ENCODE assay signal across 9 cellular contexts in the genomic region with DNA sequence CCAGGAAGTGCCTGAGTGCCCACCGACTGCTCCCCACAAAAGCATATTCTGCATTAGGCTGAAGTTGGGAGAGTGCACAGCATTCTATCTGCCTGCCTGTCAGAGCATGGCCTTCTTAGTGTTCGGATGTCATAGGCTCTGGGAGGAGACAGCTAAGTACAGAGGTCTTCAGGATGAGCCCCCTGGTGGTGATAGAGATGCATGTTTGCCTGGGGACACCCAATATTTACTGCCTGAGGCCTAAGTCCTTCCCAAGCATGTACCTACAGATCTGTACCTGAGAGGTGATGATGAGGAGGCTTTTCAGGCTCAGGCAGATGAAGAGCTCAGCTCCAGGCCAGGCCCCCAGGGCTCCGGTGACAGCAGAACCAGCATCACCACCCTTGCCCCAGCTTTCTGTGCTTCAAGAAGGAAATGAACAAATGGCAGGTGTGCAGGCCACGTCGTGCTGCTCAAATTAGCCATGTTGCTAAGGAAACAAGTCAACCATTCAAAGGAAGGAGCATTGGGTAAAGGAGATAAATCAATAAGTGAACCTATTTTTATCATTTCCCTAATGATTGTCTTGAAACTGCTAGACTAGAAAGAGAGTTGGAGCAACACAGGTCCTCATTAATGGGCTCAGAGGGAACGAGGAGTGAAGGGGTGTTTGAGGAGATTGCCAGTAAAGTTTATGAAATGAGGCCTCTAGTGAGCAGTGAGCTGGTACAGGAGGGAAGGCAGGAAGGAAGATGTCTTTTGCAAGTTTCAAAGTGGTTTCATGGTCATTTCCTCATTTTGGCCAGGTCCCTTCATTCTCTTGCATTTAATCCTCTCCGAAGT. TPM values are rescaled to one million over a fixed set of nuclear protein-coding genes. Genes with fewer than 3 reads are reported as not detected.
A peak's percentile ranks its signal among the peaks of the same experiment; 100 is the strongest.
DNase-seq lines count a peak whose midpoint lies in the region; ATAC-seq and TF ChIP-seq lines count a peak whose summit lies in the region.
"Had no signal": no experiment of that assay in that cellular context is flagged by ENCODE, and none has a peak within 500 bp of the region (broad histone marks: within the 10 kb centered on the region; RNA-seq: fewer than 3 reads in every experiment).

No MANE protein-coding gene starts in this region.

- H3K9me3 ChIP-seq in CD8-positive, alpha-beta T cell (ENCODE audit: low read length), result no peaks in the 10 kb centered on the region

- intact Hi-C loops in activated B cell treated with CpG ODN at 0.5 μM for 24 hours (cut with micrococcal nuclease), result loop anchor here (10.0 kb wide), 1 partner anchor 870 kb away; a partner anchor contains a TSS
- intact Hi-C loops in CD8-positive, alpha-beta T cell (cut with DNase I, micrococcal nuclease), result loop anchor here in 1 of 2 experiments (5.0 kb wide), 1 partner anchor 1223 kb away; no protein-coding TSS in a partner anchor

- H3K36me3 Mint-ChIP-seq in activated B cell treated with CpG ODN at 0.5 μM for 24 hours (ENCODE audit: low read depth) (no peaks in the 10 kb centered on the region), nephron progenitor cell (ENCODE audit: low read depth) (no peaks in the 10 kb centered on the region)
- H3K36me3 Mint-ChIP-seq in CD8-positive, alpha-beta T cell, result no peaks in the 10 kb centered on the region

- no peak for TF ChIP-seq CTCF in activated B cell treated with CpG ODN at 0.5 μM for 24 hours (IDR thresholded peaks at IDR 0.05)
- TF ChIP-seq CTCF in nephron progenitor cell (IDR thresholded peaks at IDR 0.05), result peak; percentile 54
- no peak for TF ChIP-seq CTCF in CD8-positive, alpha-beta T cell (IDR thresholded peaks at IDR 0.05)

- no peaks in the 10 kb centered on the region for H3K36me3 ChIP-seq in CD8-positive, alpha-beta T cell (ENCODE audit: insufficient read depth, low read length)

- no peaks in the 10 kb centered on the region for H3K27me3 Mint-ChIP-seq in activated B cell treated with CpG ODN at 0.5 μM for 24 hours
- peaks cover 27% of the 10 kb centered on the region for H3K27me3 Mint-ChIP-seq in nephron progenitor cell (ENCODE audit: low read depth, poor library complexity)
- peaks cover 14% of the 10 kb centered on the region for H3K27me3 Mint-ChIP-seq in CD8-positive, alpha-beta T cell (ENCODE audit: low read depth)

- ATAC-seq in GM18858 (IDR thresholded peaks at IDR 0.05; ENCODE audit: unreplicated experiment) (peak; percentile 40), HG02852 (IDR thresholded peaks at IDR 0.05; ENCODE audit: unreplicated experiment) (peak; percentile 49), activated B cell treated with CpG ODN at 0.5 μM for 24 hours (ENCODE audit: low read depth) (peak; percentile 58)
- ATAC-seq in CD8-positive, alpha-beta T cell, result no peak

- H3K4me3 Mint-ChIP-seq in activated B cell treated with CpG ODN at 0.5 μM for 24 hours (peak overlapping the region; percentile 76), nephron progenitor cell (no peak overlapping the region)
- H3K4me3 Mint-ChIP-seq in CD8-positive, alpha-beta T cell, result no peak overlapping the region

- POLR2A ChIA-PET in activated B cell treated with CpG ODN at 0.5 μM for 24 hours (lab: Charles Lee), result no interaction called here
- POLR2A ChIA-PET in CD8-positive, alpha-beta T cell (lab: Charles Lee), result no interaction called here

- H3K4me3 ChIP-seq in CD8-positive, alpha-beta T cell (ENCODE audit: low read depth, low read length), result no peak overlapping the region
- H3K4me3 ChIP-seq: SK-N-MC had no signal

- no peak overlapping the region for H3K27ac ChIP-seq in CD8-positive, alpha-beta T cell (ENCODE audit: low read depth, low read length)
- H3K27ac ChIP-seq: SK-N-MC had no signal

- DNase-seq in COLO829 (ENCODE audit: low spot score) (peak; percentile 34), NCI-H1092 treated with DMSO at 0.1 percent for 48 hours (lab: John Stamatoyannopoulos, UW) (peak; percentile 46), activated B cell treated with CpG ODN at 0.5 μM for 24 hours (no peak), nephron progenitor cell (peak; percentile 35)
- DNase-seq in activated CD4-positive, CD25-positive, alpha-beta regulatory T cell treated with anti-CD3 and anti-CD28 coated beads, Interleukin-2, amount 50 U/mL, for 72 hours, result no peak
- DNase-seq in CD8-positive, alpha-beta T cell, result no peak

- no peaks in the 10 kb centered on the region for H3K9me3 Mint-ChIP-seq in activated B cell treated with CpG ODN at 0.5 μM for 24 hours
- no peaks in the 10 kb centered on the region for H3K9me3 Mint-ChIP-seq in nephron progenitor cell
- H3K9me3 Mint-ChIP-seq in CD8-positive, alpha-beta T cell, result no peaks in the 10 kb centered on the region

- CTCF ChIA-PET in activated B cell treated with CpG ODN at 0.5 μM for 24 hours (lab: Charles Lee), result interaction anchor here (0.7 to 1.6 kb wide), 4 partner anchors 22 to 890 kb away, joined by 3 to 5 read pairs (median 3); no protein-coding TSS in a partner anchor
- CTCF ChIA-PET in CD8-positive, alpha-beta T cell (lab: Charles Lee), result interaction anchor here (1.2 kb wide), 1 partner anchor 20 kb away, joined by 4 read pairs; no protein-coding TSS in a partner anchor

- H3K4me1 Mint-ChIP-seq in activated B cell treated with CpG ODN at 0.5 μM for 24 hours (peaks cover 70% of the 10 kb centered on the region), nephron progenitor cell (peaks cover 15% of the 10 kb centered on the region)
- no peaks in the 10 kb centered on the region for H3K4me1 Mint-ChIP-seq in CD8-positive, alpha-beta T cell (ENCODE audit: low read depth)

- H3K4me1 ChIP-seq in CD8-positive, alpha-beta T cell (ENCODE audit: insufficient read depth, low read length), result no peaks in the 10 kb centered on the region

- peak overlapping the region; percentile 92 for H3K27ac Mint-ChIP-seq in activated B cell treated with CpG ODN at 0.5 μM for 24 hours
- H3K27ac Mint-ChIP-seq in nephron progenitor cell, result no peak overlapping the region
- no peak overlapping the region for H3K27ac Mint-ChIP-seq in CD8-positive, alpha-beta T cell

- H3K27me3 ChIP-seq in CD8-positive, alpha-beta T cell (ENCODE audit: insufficient read depth, low read length), result no peaks in the 10 kb centered on the region

RNA-seq across cellular contexts. Expression of a gene that starts 21.2 kb away (rescaled TPM):
- 0.37 and 0.91 TPM in 2 replicates for total RNA-seq in activated B cell treated with CpG ODN at 0.5 μM for 24 hours
- not detected for total RNA-seq in CD8-positive, alpha-beta T cell

Comparison
In these comparisons a context has a peak if more than half of its experiments do, and no peak if none do; other contexts are left out.
1. DNase-seq: peak in COLO829 (single experiment), NCI-H1092 treated with DMSO at 0.1 percent for 48 hours (single experiment) and nephron progenitor cell (single experiment); none in activated B cell treated with CpG ODN at 0.5 μM for 24 hours (single experiment), activated CD4-positive, CD25-positive, alpha-beta regulatory T cell treated with anti-CD3 and anti-CD28 coated beads, Interleukin-2, amount 50 U/mL, for 72 hours (single experiment) and CD8-positive, alpha-beta T cell (0 of 7).